ENCODE assay signal across 8 cellular contexts in the genomic region with DNA sequence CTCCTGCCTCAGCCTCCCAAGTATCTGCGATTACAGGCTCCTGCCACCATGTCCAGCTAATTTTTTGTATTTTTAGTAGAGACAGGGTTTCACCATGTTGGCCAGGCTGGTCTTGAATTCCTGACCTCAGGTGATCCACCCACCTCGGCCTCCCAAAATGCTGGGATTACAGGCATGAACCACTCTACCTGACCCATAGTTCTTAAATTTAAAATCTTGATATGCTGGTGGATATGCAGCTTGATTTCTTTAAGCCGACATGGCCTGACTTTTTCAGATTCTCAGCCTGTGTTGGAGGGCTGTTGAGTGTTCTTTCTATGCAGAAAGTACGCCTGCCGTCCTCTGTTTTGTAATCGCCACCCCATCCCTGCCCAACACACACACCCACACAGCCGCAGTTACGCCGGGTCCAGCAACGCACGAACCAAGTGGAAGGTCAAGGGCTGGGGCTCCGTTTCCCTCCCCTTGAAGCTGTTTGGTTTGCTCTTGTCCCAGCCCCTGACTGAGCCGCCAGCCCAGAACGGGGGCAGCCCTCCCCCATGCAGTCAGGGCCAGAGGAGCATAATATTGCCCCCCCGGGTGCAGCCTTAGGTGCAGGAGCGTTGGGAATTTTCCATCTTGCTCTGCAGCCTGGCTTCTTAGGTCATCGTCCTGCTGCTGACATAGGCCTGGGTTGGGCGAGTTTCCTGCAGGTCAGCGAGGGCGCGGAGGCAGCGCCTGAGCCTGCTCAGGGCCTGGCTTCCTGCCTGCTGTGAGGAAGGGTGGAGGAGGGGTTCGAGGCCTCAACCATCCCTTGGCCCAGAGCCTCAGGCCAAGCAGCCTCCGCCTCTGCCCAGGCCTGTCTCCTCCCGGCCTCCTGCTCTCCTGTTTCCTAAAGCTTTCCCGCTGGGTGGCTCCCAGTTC. TPM values are rescaled to one million over a fixed set of nuclear protein-coding genes. Genes with fewer than 3 reads are reported as not detected.
DNase-seq lines count a peak whose midpoint lies in the region; ATAC-seq and FAIRE-seq lines count a peak whose summit lies in the region.

No MANE protein-coding gene starts in this region.

- no peaks in the 10 kb centered on the region for H4K20me1 ChIP-seq in BLaER1 treated with 17β-estradiol and CSF1 and Interleukin-3, amounts not matched to agents 10 nM and 100 nM

- no peak overlapping the region for H3K4me3 ChIP-seq in BLaER1 treated with 17β-estradiol and CSF1 and Interleukin-3, amounts not matched to agents 10 nM and 100 nM

- no peak for FAIRE-seq in urothelium cell line (lab: Jason Lieb, UNC)

- peak overlapping the region; percentile 34 to 96 (median 54); a peak in 21 of 22 replicates for H3K4me2 ChIP-seq in BLaER1 treated with 17β-estradiol and CSF1 and Interleukin-3, amounts not matched to agents 10 nM and 100 nM

- H3K9me3 ChIP-seq in BLaER1 treated with 17β-estradiol and CSF1 and Interleukin-3, amounts not matched to agents 10 nM and 100 nM (replicated peaks in 1 of 11) = no peaks in the 10 kb centered on the region

- DNase-seq in NCI-H69 (lab: John Stamatoyannopoulos, UW) (peak; percentile 43), mucosa of gallbladder (ENCODE audit: low spot score) (peak; percentile 91), urothelium cell line (ENCODE audit: low spot score) (peak; percentile 77), NCI-H526 (lab: John Stamatoyannopoulos, UW) (no peak)

- no peaks in the 10 kb centered on the region for H3K36me3 ChIP-seq in BLaER1 treated with 17β-estradiol and CSF1 and Interleukin-3, amounts not matched to agents 10 nM and 100 nM

- no peaks in the 10 kb centered on the region for H3K27me3 ChIP-seq in BLaER1 treated with 17β-estradiol and CSF1 and Interleukin-3, amounts not matched to agents 10 nM and 100 nM

- peak overlapping the region in 4 of 11 experiments; percentile 5 to 28 (median 23); a peak in 5 of 22 replicates for H3K9ac ChIP-seq in BLaER1 treated with 17β-estradiol and CSF1 and Interleukin-3, amounts not matched to agents 10 nM and 100 nM

- H3K27ac ChIP-seq in BLaER1 treated with 17β-estradiol and CSF1 and Interleukin-3, amounts not matched to agents 10 nM and 100 nM = peak overlapping the region in 9 of 11 experiments; percentile 7 to 55 (median 37); a peak in 12 of 22 replicates

- H3K4me1 ChIP-seq in BLaER1 treated with 17β-estradiol and CSF1 and Interleukin-3, amounts not matched to agents 10 nM and 100 nM = peaks cover 82 to 100% (median 88%) of the 10 kb centered on the region in 10 experiments

- peak; percentile 65 for ATAC-seq in esophagus mucosa
- ATAC-seq in GM18520 (IDR thresholded peaks at IDR 0.05; ENCODE audit: unreplicated experiment) = no peak
- no peak for ATAC-seq in HG02623 (IDR thresholded peaks at IDR 0.05; ENCODE audit: unreplicated experiment)

RNA-seq across cellular contexts. Expression of gene PSMA6, which starts 44.2 kb away (rescaled TPM):
- 188 TPM for total RNA-seq in esophagus mucosa
- total RNA-seq in mucosa of gallbladder = 93.8 TPM

Comparison
In these comparisons a context has a peak if more than half of its experiments do, and no peak if none do; other contexts are left out.
1. DNase-seq: peak in NCI-H69 (single experiment), mucosa of gallbladder (single experiment) and urothelium cell line (single experiment); none in NCI-H526 (0 of 2).